1 cellular context compared by ENCODE assay signal in genomic region chr16:67244387-67245188, GRCh38.
TF ChIP-seq lines count a peak whose summit lies in the region.

No MANE protein-coding gene starts in this region.

TF ChIP-seq in endothelial cell of umbilical vein, 7 proteins besides CTCF, POLR2A, EP300 and RAD21:
- TF ChIP-seq FOS (IDR thresholded peaks at IDR 0.05; ENCODE audit: borderline replicate concordance, insufficient read depth, low read length) (peak; percentile 89), MYC (IDR thresholded peaks at IDR 0.05; ENCODE audit: low read depth, low read length) (no peak), EZH2 (IDR thresholded peaks at IDR 0.05; ENCODE audit: borderline replicate concordance, low read depth, low read length, severe bottlenecking) (no peak), POLR2AphosphoS5 (IDR thresholded peaks at IDR 0.05; ENCODE audit: insufficient read depth, low read depth, low read length) (peak; percentile 66), JUN (IDR thresholded peaks at IDR 0.05; ENCODE audit: borderline replicate concordance, insufficient read depth, insufficient read length, low read depth) (peak; percentile 59)
